In the genomic region with DNA sequence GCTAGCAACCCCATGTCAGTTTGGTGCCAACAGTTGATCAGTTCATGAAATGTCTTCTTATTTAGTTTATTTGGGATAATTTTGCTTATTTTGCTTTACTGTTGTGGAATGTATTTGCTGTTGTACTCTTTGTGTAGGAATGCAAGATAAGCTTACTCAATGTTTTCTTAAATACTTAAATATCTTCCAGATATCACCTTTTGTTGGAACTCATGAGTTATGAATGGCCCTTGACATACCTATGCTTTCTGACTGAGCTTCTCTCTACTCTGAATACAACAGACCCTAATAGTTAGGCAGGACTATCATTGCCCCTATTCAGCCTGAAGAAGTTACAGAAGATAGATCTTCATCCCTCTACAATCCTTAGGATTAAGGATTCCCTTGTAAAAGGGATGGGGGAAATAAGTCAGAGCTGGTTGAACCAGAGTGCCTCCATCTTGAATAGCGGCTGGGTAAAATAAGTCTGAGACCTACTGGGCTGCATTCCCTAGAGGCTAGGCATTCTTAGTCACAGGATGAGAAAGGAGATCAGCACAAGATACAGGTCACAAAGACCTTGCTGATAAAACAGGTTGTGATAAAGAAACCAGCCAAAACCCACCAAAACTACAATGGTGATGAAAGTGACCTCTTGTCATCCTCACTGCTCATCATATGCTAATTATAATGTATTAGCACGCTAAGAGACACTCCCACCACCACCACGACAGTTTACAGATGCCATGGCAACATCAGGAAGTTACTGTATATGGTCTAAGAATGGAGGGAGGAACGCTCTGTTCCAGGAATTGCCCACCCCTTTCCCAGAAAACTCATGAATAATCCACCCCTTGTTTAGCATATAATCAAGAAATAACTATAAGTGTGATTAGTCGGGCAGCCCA, we compare ENCODE assay signal across 24 cellular contexts.
"Had no signal": no experiment of that assay in that cellular context is flagged by ENCODE, and none has a peak within 500 bp of the region (broad histone marks: within the 10 kb centered on the region; RNA-seq: fewer than 3 reads in every experiment).

No MANE protein-coding gene starts in this region.

- H3K27ac Mint-ChIP-seq: activated naive CD8-positive, alpha-beta T cell; activated T-helper 2 cell treated with anti-CD3 and anti-CD28 coated beads, Interferon-gamma antibody, Interleukin-2, Interleukin-4, amounts not matched to agents 10 μg/mL and 5 μg/mL and 100 μg/mL, durations not matched to agents 14 hours and 24 hours and 36 hours; effector memory CD8-positive, alpha-beta T cell; T-cell; T-helper 2 cell treated with Interferon-gamma antibody and Interleukin-4, amounts not matched to agents 5 μg/mL and 100 μg/mL, for 36 hours had no signal

- H3K9me3 ChIP-seq: ascending aorta, colonic mucosa, esophagus squamous epithelium, gastrocnemius medialis, mucosa of descending colon, testis, upper lobe of left lung had no signal

- ATAC-seq: activated T-cell treated with anti-CD3 and anti-CD28 coated beads, Interleukin-2, amount 50 U/mL, for 4 hours; effector memory CD8-positive, alpha-beta T cell; gastrocnemius medialis; mucosa of descending colon; T-cell had no signal

- H3K4me3 Mint-ChIP-seq: activated naive CD8-positive, alpha-beta T cell; activated T-cell treated with anti-CD3 and anti-CD28 coated beads, Interleukin-2, amount 50 U/mL, for 4 hours; central memory CD8-positive, alpha-beta T cell; effector memory CD8-positive, alpha-beta T cell; neural crest cell; T-cell; T-helper 2 cell treated with Interferon-gamma antibody and Interleukin-4, amounts not matched to agents 5 μg/mL and 100 μg/mL, for 36 hours had no signal

- H3K36me3 ChIP-seq: adrenal gland, ascending aorta, colonic mucosa, esophagus squamous epithelium, gastrocnemius medialis, upper lobe of left lung had no signal

- H3K27me3 ChIP-seq: adrenal gland, ascending aorta, colonic mucosa, dorsolateral prefrontal cortex, esophagus squamous epithelium, gastrocnemius medialis, testis, upper lobe of left lung had no signal

- H3K9me3 Mint-ChIP-seq: activated T-cell treated with anti-CD3 and anti-CD28 coated beads, Interleukin-2, amount 50 U/mL, for 4 hours; activated T-helper 2 cell treated with anti-CD3 and anti-CD28 coated beads, Interferon-gamma antibody, Interleukin-2, Interleukin-4, amounts not matched to agents 10 μg/mL and 5 μg/mL and 100 μg/mL, durations not matched to agents 14 hours and 24 hours and 36 hours; central memory CD8-positive, alpha-beta T cell; effector memory CD8-positive, alpha-beta T cell; neural crest cell; T-cell; T-helper 2 cell treated with Interferon-gamma antibody and Interleukin-4, amounts not matched to agents 5 μg/mL and 100 μg/mL, for 36 hours had no signal

- H3K4me3 ChIP-seq: adrenal gland, ascending aorta, colonic mucosa, dorsolateral prefrontal cortex, esophagus squamous epithelium, gastrocnemius medialis, mucosa of descending colon, testis, upper lobe of left lung had no signal

- H3K27me3 Mint-ChIP-seq: activated naive CD8-positive, alpha-beta T cell; central memory CD8-positive, alpha-beta T cell; effector memory CD8-positive, alpha-beta T cell; T-cell had no signal

- H3K27ac ChIP-seq: adrenal gland, ascending aorta, colonic mucosa, dorsolateral prefrontal cortex, esophagus squamous epithelium, gastrocnemius medialis, testis had no signal

- H3K4me1 Mint-ChIP-seq: central memory CD8-positive, alpha-beta T cell had no signal

- DNase-seq: activated CD4-positive, alpha-beta T cell treated with anti-CD3 and anti-CD28 coated beads, Interleukin-2, amount 50 U/mL, for 4 hours; activated CD8-positive, alpha-beta memory T cell treated with anti-CD3 and anti-CD28 coated beads, Interleukin-2, amount 50 U/mL, for 48 hours; activated naive CD4-positive, alpha-beta T cell; activated T-cell treated with anti-CD3 and anti-CD28 coated beads, Interleukin-2, amount 50 U/mL, for 4 hours; adrenal gland; colonic mucosa; dorsolateral prefrontal cortex; effector memory CD8-positive, alpha-beta T cell; esophagus squamous epithelium; gastrocnemius medialis; mesenchymal stem cell; mucosa of descending colon; stimulated activated CD4-positive, alpha-beta T cell treated with anti-CD3 and anti-CD28 coated beads, Interleukin-2, amount 100 ng/mL, for 48 hours; stimulated activated CD8-positive, alpha-beta memory T cell treated with anti-CD3 and anti-CD28 coated beads, Interleukin-4, amount 100 ng/mL, for 48 hours; stimulated activated naive CD4-positive, alpha-beta T cell; testis; upper lobe of left lung had no signal

- H3K4me1 ChIP-seq: ascending aorta, colonic mucosa, esophagus squamous epithelium, gastrocnemius medialis, testis had no signal
